ENCODE assay signal across 1 cellular context in genomic region chr14:77000340-77001235, GRCh38.
TF ChIP-seq lines count a peak whose summit lies in the region.

No MANE protein-coding gene starts in this region.

TF ChIP-seq in WTC11, 78 proteins besides CTCF, POLR2A, EP300 and RAD21 (continued from another document):
- TF ChIP-seq IRF1 (CRISPR knock-in tag; IDR thresholded peaks at IDR 0.05) (no peak), JUN (CRISPR knock-in tag; IDR thresholded peaks at IDR 0.05) (no peak), GTF2I (CRISPR knock-in tag; conservative IDR thresholded peaks at IDR 0.05) (no peak)
- TF ChIP-seq, protein P1, sequence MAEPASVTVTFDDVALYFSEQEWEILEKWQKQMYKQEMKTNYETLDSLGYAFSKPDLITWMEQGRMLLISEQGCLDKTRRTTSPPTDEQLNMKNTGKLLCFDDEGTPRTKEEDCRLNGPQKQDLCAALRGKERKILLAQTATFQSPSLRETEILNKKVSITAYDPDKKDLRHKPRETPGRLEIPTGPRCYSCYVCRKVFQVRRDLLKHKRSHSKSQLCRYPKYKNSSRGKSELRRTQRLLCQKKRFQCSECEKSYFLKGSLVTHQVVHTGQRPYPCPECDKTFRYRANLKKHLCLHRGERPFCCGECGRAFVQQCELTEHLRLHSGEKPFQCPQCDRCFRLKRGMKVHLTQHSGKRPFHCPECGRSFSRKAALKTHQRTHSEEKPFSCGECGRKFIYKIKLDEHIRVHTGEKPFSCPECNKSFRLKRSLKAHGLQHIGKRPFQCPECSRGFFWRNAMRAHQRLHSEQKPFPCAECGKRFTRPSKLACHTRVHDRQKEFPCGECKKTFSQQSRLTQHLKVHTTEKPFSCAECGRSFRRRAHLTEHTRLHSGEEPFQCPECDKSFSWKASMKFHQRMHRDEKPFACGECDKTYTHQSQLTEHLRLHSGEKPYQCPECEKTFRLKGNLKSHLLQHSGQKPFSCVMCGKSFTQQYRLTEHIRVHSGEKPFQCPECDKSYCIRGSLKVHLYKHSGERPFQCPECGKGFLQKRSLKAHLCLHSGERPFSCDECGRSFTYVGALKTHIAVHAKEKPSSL (CRISPR knock-in tag; conservative IDR thresholded peaks at IDR 0.05), result no peak
